In genomic region chr6:32940656-32941411, GRCh38 we compare ENCODE assay signal across 8 cellular contexts. TPM values are rescaled to one million over a fixed set of nuclear protein-coding genes. Genes with fewer than 3 reads are reported as not detected.
DNase-seq lines count a peak whose midpoint lies in the region; ATAC-seq and TF ChIP-seq lines count a peak whose summit lies in the region.

Gene HLA-DMB, minus strand, starts transcription at chr6:32941028. Its CDS starts 221 bp downstream, at chr6:32940807.

- TF ChIP-seq CTCF in mammary epithelial cell (conservative IDR thresholded peaks at IDR 0.05 in 1 of 2, IDR thresholded peaks at IDR 0.05 in 1 of 2; ENCODE audit: extremely low read depth in 1 of 2, insufficient read depth in 1 of 2, low read depth in 1 of 2, low read length in 2 of 2): no peak
- no peak for TF ChIP-seq CTCF in gastrocnemius medialis (IDR thresholded peaks at IDR 0.05 in 4 of 5, conservative IDR thresholded peaks at IDR 0.05 in 1 of 5)

- intact Hi-C loops in T-helper 1 cell treated with Interleukin-12 subunit alpha and Interleukin-12 subunit beta and Interleukin-4 antibody, amounts not matched to agents 30 ng/mL and 1 ng/mL, for 36 hours (cut with micrococcal nuclease): loop anchor here (1.0 to 5.0 kb wide), 6 partner anchors 8 to 306 kb away; partner anchors contain the start of gene HLA-DMA
- intact Hi-C loops in mammary epithelial cell (cut with micrococcal nuclease) (loop anchor here (5.0 to 10.0 kb wide), 2 partner anchors 114 to 526 kb away; no protein-coding TSS in a partner anchor), gastrocnemius medialis (cut with DNase I; ENCODE audit: low total_unique reads) (no loop called here)

- peak within 1 kb of the TSS; percentile 32 for H3K4me2 ChIP-seq in mammary epithelial cell (ENCODE audit: insufficient read depth, low read depth, low read length)

- peak in 1 of 2 donors; percentile 17 for TF ChIP-seq POLR2A in gastrocnemius medialis (IDR thresholded peaks at IDR 0.05)

- no peak within 1 kb of the TSS for H3K27ac ChIP-seq in mammary epithelial cell (ENCODE audit: insufficient read depth, low read depth, low read length)
- H3K27ac ChIP-seq in gastrocnemius medialis: peak within 1 kb of the TSS; percentile 36 to 81 (median 68)

- WGBS in mammary epithelial cell (ENCODE audit: low coverage, missing lambda C conversion rate): 6% methylated on average over 9 of the region's 10 CpGs

- H3K27me3 ChIP-seq in mammary epithelial cell (ENCODE audit: insufficient read depth, low read length) (no peaks in the 10 kb centered on the region), gastrocnemius medialis (no peaks in the 10 kb centered on the region)

- dilution Hi-C loops in mammary epithelial cell (cut with HindIII; ENCODE audit: low sequenced_read_pairs): no loop called here

- H3K79me2 ChIP-seq in mammary epithelial cell (ENCODE audit: insufficient read depth, low read length): no peaks in the 10 kb centered on the region

- DNase-seq in NCI-H2081 (lab: John Stamatoyannopoulos, UW) (peak; percentile 45 to 55), NCI-H2081 treated with DMSO at 0.1 percent for 48 hours (lab: John Stamatoyannopoulos, UW) (no peak), KBM-7 (peak; percentile 63), mammary epithelial cell (peak; percentile 65), gastrocnemius medialis (peak; percentile 46 to 70)

- CTCF ChIA-PET in mammary epithelial cell (lab: Charles Lee; ENCODE audit: low non-redundant PET): no interaction called here

- H3K4me3 ChIP-seq in mammary epithelial cell (replicated peaks in 1 of 3; ENCODE audit: insufficient read depth in 1 of 3, low read depth in 2 of 3, low read length in 3 of 3) (peak within 1 kb of the TSS in 2 of 3 experiments; percentile 4 to 29), iPS-18c (ENCODE audit: insufficient read depth, low read depth, low read length) (peak within 1 kb of the TSS; percentile 32; the same call in 1 of the 2 replicates), gastrocnemius medialis (peak within 1 kb of the TSS; percentile 28 to 59 (median 54))

- no peak within 1 kb of the TSS for H3K9ac ChIP-seq in mammary epithelial cell (ENCODE audit: insufficient read depth, low read length)

- no peaks in the 10 kb centered on the region for H3K4me1 ChIP-seq in mammary epithelial cell (ENCODE audit: insufficient read depth, low read length)
- peaks cover 0 to 13% of the 10 kb centered on the region in 2 donors for H3K4me1 ChIP-seq in gastrocnemius medialis

- ATAC-seq in GM21717 (IDR thresholded peaks at IDR 0.05; ENCODE audit: unreplicated experiment): peak; percentile 49
- ATAC-seq in gastrocnemius medialis: peak; percentile 99 to 100

- no TSS peak for BruUV-seq in mammary epithelial cell (replicated peaks; lab: Mats Ljungman, UMichigan)

- H2AFZ ChIP-seq in mammary epithelial cell (ENCODE audit: low read depth, low read length): peak within 1 kb of the TSS; percentile 46

- H4K20me1 ChIP-seq in mammary epithelial cell (ENCODE audit: insufficient read depth, low read length): no peaks in the 10 kb centered on the region

- H3K9me3 ChIP-seq in mammary epithelial cell (replicated peaks; ENCODE audit: insufficient read depth, low read length): no peaks in the 10 kb centered on the region
- no peaks in the 10 kb centered on the region for H3K9me3 ChIP-seq in iPS-18c (ENCODE audit: control insufficient read depth, insufficient read depth, low read length)
- H3K9me3 ChIP-seq in gastrocnemius medialis: no peaks in the 10 kb centered on the region

- no peaks in the 10 kb centered on the region for H3K36me3 ChIP-seq in mammary epithelial cell (ENCODE audit: insufficient read depth, low read length)
- no peaks in the 10 kb centered on the region for H3K36me3 ChIP-seq in gastrocnemius medialis

- in situ Hi-C loops in KBM-7 (cut with MboI; ENCODE audit: low pct_unique_long_range_greater_than_20kb, low sequenced_read_pairs) (no loop called here), mammary epithelial cell (cut with MboI; ENCODE audit: low sequenced_read_pairs in 2 of 2) (no loop called here), gastrocnemius medialis (cut with MboI; ENCODE audit: low sequenced_read_pairs in 4 of 4) (no loop called here)

RNA-seq across cellular contexts. Expression of gene HLA-DMB, which starts in this region (rescaled TPM):
- total RNA-seq in T-helper 1 cell treated with Interleukin-12 subunit alpha and Interleukin-12 subunit beta and Interleukin-4 antibody, amounts not matched to agents 30 ng/mL and 1 ng/mL, for 36 hours: 15.9 and 19.2 TPM in 2 replicates
- total RNA-seq in mammary epithelial cell (not detected), gastrocnemius medialis (1 to 10 TPM; 4.3 to 8.1 (median 5.6) TPM)
- polyA plus RNA-seq in mammary epithelial cell: 0.03 TPM
- polyA minus RNA-seq in mammary epithelial cell: not detected

Comparison
In these comparisons a context has a peak if more than half of its experiments do, and no peak if none do; other contexts are left out.
1. RNA of gene HLA-DMB (total RNA-seq): 15.9 to 19.2 TPM in T-helper 1 cell treated with Interleukin-12 subunit alpha and Interleukin-12 subunit beta and Interleukin-4 antibody, amounts not matched to agents 30 ng/mL and 1 ng/mL, for 36 hours and 4.3 to 8.1 TPM in gastrocnemius medialis; not detected in mammary epithelial cell; every median in the first group is over 4 times any median in the second.
2. Peak in DNase-seq, H3K4me3 ChIP-seq and H3K4me2 ChIP-seq in mammary epithelial cell; RNA of the gene not detected or under 1 TPM.
3. Peak in every context shown above with its lines, with median percentiles within 50 percentile points of each other: H3K4me3 ChIP-seq.